27 cellular contexts compared by ENCODE assay signal in the genomic region with DNA sequence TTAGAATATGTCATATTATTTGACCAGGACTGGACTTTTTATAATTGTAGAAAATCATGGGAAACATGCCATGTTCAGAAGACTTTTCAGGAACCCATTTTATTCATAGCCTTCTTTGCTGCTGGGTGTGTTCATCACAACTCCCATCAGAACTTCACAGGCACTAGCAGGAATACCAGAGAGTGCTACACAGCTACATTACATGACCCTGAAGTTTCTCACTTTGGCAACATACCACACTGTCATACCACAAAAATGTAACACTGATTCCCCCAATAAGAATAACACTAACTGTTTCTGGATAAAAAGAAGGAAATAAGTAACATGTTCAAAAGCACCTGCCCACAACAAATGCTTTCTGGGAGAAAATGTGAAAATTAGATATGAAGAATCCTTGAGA.
"Had no signal": no experiment of that assay in that cellular context is flagged by ENCODE, and none has a peak within 500 bp of the region (broad histone marks: within the 10 kb centered on the region; RNA-seq: fewer than 3 reads in every experiment).

No MANE protein-coding gene starts in this region.

- H3K27ac Mint-ChIP-seq: dendritic cell treated with granulocyte-macrophage colony-stimulating factor and Interleukin-4, amounts not matched to agents 40 ng/mL and 50 ng/mL, for 4 days; immature natural killer cell; mesothelial cell of epicardium; naive thymus-derived CD4-positive, alpha-beta T cell; nephron; stimulated activated naive CD8-positive, alpha-beta T cell treated with anti-CD3 and anti-CD28 coated beads, Interleukin-15, amount 100 ng/mL, for 72 hours had no signal

- H3K27ac ChIP-seq: colonic mucosa, esophagus muscularis mucosa, foreskin keratinocyte, left lung, prostate gland, sigmoid colon, thyroid gland, vagina had no signal

- DNase-seq: colonic mucosa; effector CD8-positive, alpha-beta T cell; foreskin keratinocyte; hypothalamus; immature natural killer cell; kidney; left lung; mesenchymal stem cell; mucosa of descending colon; naive thymus-derived CD4-positive, alpha-beta T cell; nucleus accumbens; right cardiac atrium; sigmoid colon; small intestine; stimulated activated CD4-positive, alpha-beta T cell treated with anti-CD3 and anti-CD28 coated beads, Interleukin-15, amount 100 ng/mL, for 24 hours; stimulated activated CD4-positive, alpha-beta T cell treated with anti-CD3 and anti-CD28 coated beads, Interleukin-4, amount 100 ng/mL, for 1 hour; stimulated activated CD8-positive, alpha-beta memory T cell treated with anti-CD3 and anti-CD28 coated beads, Interleukin-4, amount 100 ng/mL, for 48 hours; stimulated activated naive CD4-positive, alpha-beta T cell; stimulated activated naive CD8-positive, alpha-beta T cell treated with anti-CD3 and anti-CD28 coated beads, Interleukin-15, amount 100 ng/mL, for 72 hours; thyroid gland; trophoblast cell had no signal

- H3K36me3 Mint-ChIP-seq: immature natural killer cell; mesothelial cell of epicardium; naive thymus-derived CD4-positive, alpha-beta T cell had no signal

- H3K9me3 ChIP-seq: colonic mucosa, esophagus muscularis mucosa, left lung, mucosa of descending colon, prostate gland, sigmoid colon, thyroid gland, vagina had no signal

- H3K4me3 ChIP-seq: colonic mucosa, esophagus muscularis mucosa, left lung, mucosa of descending colon, prostate gland, sigmoid colon, thyroid gland, vagina had no signal

- ATAC-seq: foreskin keratinocyte; left lung; mucosa of descending colon; naive thymus-derived CD4-positive, alpha-beta T cell; right cardiac atrium; stimulated activated naive CD8-positive, alpha-beta T cell treated with anti-CD3 and anti-CD28 coated beads, Interleukin-15, amount 100 ng/mL, for 72 hours had no signal

- H3K36me3 ChIP-seq: colonic mucosa, esophagus muscularis mucosa, left lung, prostate gland, sigmoid colon, thyroid gland, vagina had no signal

- H3K27me3 ChIP-seq: colonic mucosa, esophagus muscularis mucosa, foreskin keratinocyte, left lung, sigmoid colon, thyroid gland, vagina had no signal

- H3K27me3 Mint-ChIP-seq: dendritic cell treated with granulocyte-macrophage colony-stimulating factor and Interleukin-4, amounts not matched to agents 40 ng/mL and 50 ng/mL, for 4 days; naive thymus-derived CD4-positive, alpha-beta T cell; stimulated activated naive CD8-positive, alpha-beta T cell treated with anti-CD3 and anti-CD28 coated beads, Interleukin-15, amount 100 ng/mL, for 72 hours had no signal

- H3K4me3 Mint-ChIP-seq: dendritic cell treated with granulocyte-macrophage colony-stimulating factor and Interleukin-4, amounts not matched to agents 40 ng/mL and 50 ng/mL, for 4 days; immature natural killer cell; mesothelial cell of epicardium; naive thymus-derived CD4-positive, alpha-beta T cell; nephron; stimulated activated naive CD8-positive, alpha-beta T cell treated with anti-CD3 and anti-CD28 coated beads, Interleukin-15, amount 100 ng/mL, for 72 hours had no signal

- H3K9me3 Mint-ChIP-seq: dendritic cell treated with granulocyte-macrophage colony-stimulating factor and Interleukin-4, amounts not matched to agents 40 ng/mL and 50 ng/mL, for 4 days; mesothelial cell of epicardium; nephron had no signal

- H3K4me1 Mint-ChIP-seq: immature natural killer cell; mesothelial cell of epicardium; naive thymus-derived CD4-positive, alpha-beta T cell; nephron; stimulated activated naive CD8-positive, alpha-beta T cell treated with anti-CD3 and anti-CD28 coated beads, Interleukin-15, amount 100 ng/mL, for 72 hours had no signal

- H3K4me1 ChIP-seq: colonic mucosa, esophagus muscularis mucosa, foreskin keratinocyte, left lung, prostate gland, sigmoid colon, thyroid gland, vagina had no signal
